Comparison of ENCODE assay signal across 29 cellular contexts in genomic region chr13:80684525-80685017, GRCh38.
"Had no signal": no experiment of that assay in that cellular context is flagged by ENCODE, and none has a peak within 500 bp of the region (broad histone marks: within the 10 kb centered on the region; RNA-seq: fewer than 3 reads in every experiment).

No MANE protein-coding gene starts in this region.

- H3K4me1 ChIP-seq: breast epithelium, esophagus squamous epithelium, pancreas, prostate gland, suprapubic skin, tibial artery, upper lobe of right lung had no signal

- H3K9me3 ChIP-seq: breast epithelium, esophagus squamous epithelium, pancreas, prostate gland, upper lobe of right lung had no signal

- H3K4me3 ChIP-seq: breast epithelium, esophagus squamous epithelium, pancreas, prostate gland, smooth muscle cell, suprapubic skin, tibial artery, upper lobe of right lung had no signal

- ATAC-seq: naive thymus-derived CD8-positive, alpha-beta T cell; pancreas; stimulated activated naive B cell treated with anti-CD40 and anti-IgM and Interleukin-4, amounts not matched to agents 10 μg/mL and 1 μg/mL and 100 μg/mL, for 72 hours; upper lobe of right lung had no signal

- H3K27ac ChIP-seq: breast epithelium, epithelial cell of prostate, esophagus squamous epithelium, pancreas, prostate gland, suprapubic skin, tibial artery, upper lobe of right lung, VCaP had no signal

- DNase-seq: activated CD4-positive, alpha-beta memory T cell treated with anti-CD3 and anti-CD28 coated beads for 36 hours; activated CD4-positive, alpha-beta T cell treated with anti-CD3 and anti-CD28 coated beads, Interleukin-2, amount 10 ng/mL, durations not matched to agents 24 days and 14 days; activated CD4-positive, CD25-positive, alpha-beta regulatory T cell treated with anti-CD3 and anti-CD28 coated beads, Interleukin-2, amount 50 U/mL, for 72 hours; activated CD8-positive, alpha-beta memory T cell treated with anti-CD3 and anti-CD28 coated beads, Interleukin-2, amount 50 U/mL, for 4 hours; activated gamma-delta T cell; activated naive CD4-positive, alpha-beta T cell treated with anti-CD3 and anti-CD28 coated beads, Interleukin-2, amount 50 U/mL, for 16 hours; activated T-cell treated with anti-CD3 and anti-CD28 coated beads, Interleukin-2, amount 50 U/mL, for 1 hour; amniotic stem cell; effector CD4-positive, alpha-beta T cell; esophagus squamous epithelium; foreskin melanocyte; islet precursor cell; mammary epithelial cell; naive thymus-derived CD8-positive, alpha-beta T cell; pancreas; retina; stimulated activated CD4-positive, alpha-beta T cell treated with anti-CD3 and anti-CD28 coated beads, Interleukin-1b, Interleukin-23, amount 100 ng/mL, for 48 hours; stimulated activated CD4-positive, alpha-beta T cell treated with anti-CD3 and anti-CD28 coated beads, Interleukin-4, amount 100 ng/mL, for 4 hours; stimulated activated CD8-positive, alpha-beta memory T cell treated with anti-CD3 and anti-CD28 coated beads, Interleukin-4, amount 100 ng/mL, for 48 hours; stimulated activated naive B cell treated with anti-CD40 and anti-IgM and Interleukin-4, amounts not matched to agents 10 μg/mL and 1 μg/mL and 100 μg/mL, for 72 hours; T-helper 1 cell; tibial artery; upper lobe of right lung had no signal

- H3K27me3 ChIP-seq: breast epithelium, esophagus squamous epithelium, pancreas, suprapubic skin, tibial artery, upper lobe of right lung had no signal

- H3K36me3 ChIP-seq: esophagus squamous epithelium, pancreas, prostate gland, suprapubic skin, tibial artery, upper lobe of right lung had no signal
